ENCODE assay signal across 19 cellular contexts in the genomic region with DNA sequence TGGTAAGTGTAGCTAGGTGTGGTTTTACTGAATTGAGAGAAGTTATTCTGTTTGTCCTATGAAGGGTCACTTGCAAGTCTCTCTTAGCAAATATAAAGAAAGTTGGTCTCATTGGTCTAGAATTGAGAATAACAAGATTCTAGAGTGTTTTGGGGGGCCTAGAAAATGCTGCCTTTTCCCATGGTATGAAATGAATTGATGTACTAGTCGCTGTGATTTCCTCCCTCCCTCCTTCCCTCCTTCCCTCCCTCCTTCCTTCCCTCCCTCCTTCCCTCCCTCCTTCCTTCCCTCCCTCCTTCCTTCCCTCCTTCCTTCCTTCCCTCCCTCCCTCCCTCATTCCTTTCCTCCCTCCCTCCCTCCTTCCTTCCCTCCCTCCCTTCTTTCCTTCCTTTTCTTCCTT.
DNase-seq lines count a peak whose midpoint lies in the region; ATAC-seq, FAIRE-seq and TF ChIP-seq lines count a peak whose summit lies in the region.
"Had no signal": no experiment of that assay in that cellular context is flagged by ENCODE, and none has a peak within 500 bp of the region (broad histone marks: within the 10 kb centered on the region; RNA-seq: fewer than 3 reads in every experiment).

No MANE protein-coding gene starts in this region.

- H3K9me3 ChIP-seq in HepG2 (ENCODE audit: low read length) = no peaks in the 10 kb centered on the region
- H3K9me3 ChIP-seq in right lobe of liver = no peaks in the 10 kb centered on the region
- H3K9me3 ChIP-seq in IMR-90 (ENCODE audit: control insufficient read depth, insufficient read depth, low read length) = peaks cover 4% of the 10 kb centered on the region; the same call in 1 of the 2 replicates
- no peaks in the 10 kb centered on the region for H3K9me3 ChIP-seq in neural progenitor cell (ENCODE audit: low read depth)

- no peaks in the 10 kb centered on the region for H3K4me1 ChIP-seq in HepG2 (ENCODE audit: insufficient read depth, low read length)
- H3K4me1 ChIP-seq in right lobe of liver = no peaks in the 10 kb centered on the region
- peaks cover 3% of the 10 kb centered on the region; the same call in 1 of the 2 replicates for H3K4me1 ChIP-seq in IMR-90 (ENCODE audit: control insufficient read depth, insufficient read depth, low read length)
- peaks cover 13% of the 10 kb centered on the region for H3K4me1 ChIP-seq in neural progenitor cell
- H3K4me1 ChIP-seq: Caco-2 had no signal

- H3K56ac ChIP-seq in IMR-90 (ENCODE audit: extremely low read depth, insufficient read depth, low read length) = no peak overlapping the region

- H3K14ac ChIP-seq in IMR-90 (replicated peaks; ENCODE audit: low read depth, low read length) = no peak overlapping the region

- no peak overlapping the region for H2AK9ac ChIP-seq in IMR-90 (replicated peaks; ENCODE audit: low read depth, low read length, poor library complexity)

- H3K4me3 ChIP-seq in HepG2 (replicated peaks in 1 of 3; ENCODE audit: insufficient read depth in 1 of 3, low read depth in 2 of 3, low read length in 3 of 3) (no peak overlapping the region), right lobe of liver (no peak overlapping the region), IMR-90 (ENCODE audit: insufficient read depth, low read depth, low read length) (no peak overlapping the region), neural progenitor cell (no peak overlapping the region)
- H3K4me3 ChIP-seq: GM12878, GM23338 had no signal

- peaks cover 2% of the 10 kb centered on the region for H3K27me3 Mint-ChIP-seq in neural progenitor cell (ENCODE audit: insufficient read depth, low read depth)

- TF ChIP-seq POLR2A in HepG2 (IDR thresholded peaks at IDR 0.05; ENCODE audit: insufficient read depth in 1 of 2, low read depth in 2 of 2, low read length in 2 of 2) (no peak), right lobe of liver (IDR thresholded peaks at IDR 0.05) (no peak), IMR-90 (IDR thresholded peaks at IDR 0.05; ENCODE audit: low read depth, low read length) (no peak)

- no peak overlapping the region for H3K23ac ChIP-seq in IMR-90 (ENCODE audit: low read depth, low read length)

- no peaks in the 10 kb centered on the region for H3K79me1 ChIP-seq in IMR-90 (ENCODE audit: low read depth in 1 of 2, low read length in 2 of 2)

- H3K79me2 ChIP-seq in HepG2 (ENCODE audit: insufficient read depth, low read length) = no peaks in the 10 kb centered on the region
- no peaks in the 10 kb centered on the region for H3K79me2 ChIP-seq in neural progenitor cell (ENCODE audit: low read depth)

- H3K27ac ChIP-seq in HepG2 (ENCODE audit: extremely low read length, insufficient read depth, low read length) (no peak overlapping the region), right lobe of liver (no peak overlapping the region), IMR-90 (ENCODE audit: insufficient read depth, low read length) (no peak overlapping the region; the same call in 1 of the 2 replicates), neural progenitor cell (no peak overlapping the region)
- H3K27ac ChIP-seq: 22Rv1 had no signal

- TF ChIP-seq RAD21 in HepG2 (CRISPR knock-in tag; IDR thresholded peaks at IDR 0.05) (no peak), IMR-90 (IDR thresholded peaks at IDR 0.05; ENCODE audit: low read length) (no peak)

- BruUV-seq in HepG2 (replicated peaks; lab: Mats Ljungman, UMichigan) (no TSS peak), IMR-90 (replicated peaks; lab: Mats Ljungman, UMichigan) (no TSS peak)

- in situ Hi-C loops in HepG2 (cut with HindIII; ENCODE audit: extremely low pct_ligation_motif_present, low pct_unique_long_range_greater_than_20kb) (no loop called here), IMR-90 (cut with MboI; ENCODE audit: low sequenced_read_pairs) (no loop called here)

- H2BK120ac ChIP-seq in IMR-90 (ENCODE audit: low read depth, low read length) = no peak overlapping the region

- peaks cover 9% of the 10 kb centered on the region for H3K4me1 Mint-ChIP-seq in neural progenitor cell

- peak overlapping the region; percentile 93 for H3K18ac ChIP-seq in IMR-90 (ENCODE audit: low read depth, low read length)

- H3K9me3 Mint-ChIP-seq in neural progenitor cell = peaks cover 17% of the 10 kb centered on the region
- H3K9me3 Mint-ChIP-seq: CD8-positive, alpha-beta T cell; GM23338 had no signal

- H3K4me2 ChIP-seq in HepG2 (ENCODE audit: low read depth, low read length) (no peak overlapping the region), IMR-90 (ENCODE audit: low read depth, low read length) (peak overlapping the region; percentile 75), neural progenitor cell (peak overlapping the region; percentile 55)
- H3K4me2 ChIP-seq: GM23338 had no signal

- no peak overlapping the region for H2BK15ac ChIP-seq in IMR-90 (ENCODE audit: low read depth, low read length)

- peaks cover 3% of the 10 kb centered on the region for H3F3A ChIP-seq in neural progenitor cell (ENCODE audit: low read depth)

- H2AK5ac ChIP-seq in IMR-90 (ENCODE audit: low read depth, low read length) = no peak overlapping the region

- FAIRE-seq in HepG2 (lab: Jason Lieb, UNC) = no peak
- FAIRE-seq: A204.1, GM12878, GM18507 had no signal

- dilution Hi-C loops in IMR-90 (cut with HindIII; ENCODE audit: low sequenced_read_pairs, unreplicated experiment) = no loop called here

- peak overlapping the region; percentile 32; the same call in 1 of the 2 replicates for H2BK20ac ChIP-seq in IMR-90 (ENCODE audit: low read depth, low read length)

- POLR2A ChIA-PET in HepG2 (lab: Yijun Ruan, JAX) (no interaction called here), IMR-90 (lab: Charles Lee; ENCODE audit: unreplicated experiment) (no interaction called here)

- H3K9me1 ChIP-seq in IMR-90 (ENCODE audit: insufficient read depth, low read length) = no peaks in the 10 kb centered on the region

- no peak overlapping the region for H2AFZ ChIP-seq in HepG2 (ENCODE audit: low read length)
- H2AFZ ChIP-seq in IMR-90 (replicated peaks; ENCODE audit: low read length, poor library complexity) = no peak overlapping the region
- H2AFZ ChIP-seq in neural progenitor cell (replicated peaks) = no peak overlapping the region

- no peak overlapping the region for H4K8ac ChIP-seq in IMR-90 (ENCODE audit: low read depth in 2 of 2, low read length in 2 of 2)

- no peak overlapping the region for H2BK5ac ChIP-seq in IMR-90 (ENCODE audit: low read depth, low read length, poor library complexity, severe bottlenecking)

- no peak overlapping the region for H3K27ac Mint-ChIP-seq in neural progenitor cell
- H3K27ac Mint-ChIP-seq: CD8-positive, alpha-beta T cell; H9 had no signal

- DNase-seq in HepG2 (ENCODE audit: low spot score) (no peak), right lobe of liver (no peak), IMR-90 (no peak), neural progenitor cell (ENCODE audit: low spot score) (no peak), posterior vena cava (ENCODE audit: low spot score) (no peak), GM19238 (ENCODE audit: insufficient read length, low spot score) (no peak)
- DNase-seq: C1 segment of cervical spinal cord; Caco-2; CD8-positive, alpha-beta T cell; DMS79; GDM1; H9 had no signal

- H3K36me3 ChIP-seq in HepG2 (replicated peaks in 1 of 2; ENCODE audit: control insufficient read depth in 1 of 2, insufficient read depth in 2 of 2, low read length in 2 of 2) (no peaks in the 10 kb centered on the region), right lobe of liver (no peaks in the 10 kb centered on the region), IMR-90 (ENCODE audit: control insufficient read depth, insufficient read depth, low read length) (no peaks in the 10 kb centered on the region), neural progenitor cell (no peaks in the 10 kb centered on the region)

- intact Hi-C loops in HepG2 (cut with micrococcal nuclease; ENCODE audit: unreplicated experiment) = no loop called here
- intact Hi-C loops in right lobe of liver (cut with DNase I) = no loop called here
- intact Hi-C loops in IMR-90 (cut with micrococcal nuclease) = no loop called here
- intact Hi-C loops in posterior vena cava (cut with DNase I) = no loop called here

- TF ChIP-seq EP300 in HepG2 (IDR thresholded peaks at IDR 0.05; ENCODE audit: low read depth in 2 of 2, low read length in 2 of 2) (no peak), HepG2 (CRISPR knock-in tag; IDR thresholded peaks at IDR 0.05; ENCODE audit: borderline replicate concordance) (no peak)

- H3K36me3 Mint-ChIP-seq in neural progenitor cell = peaks cover 2% of the 10 kb centered on the region
- H3K36me3 Mint-ChIP-seq: CD8-positive, alpha-beta T cell had no signal

- H3K9ac ChIP-seq in HepG2 (ENCODE audit: insufficient read depth, low read depth, low read length) (no peak overlapping the region), IMR-90 (ENCODE audit: low read depth, low read length) (no peak overlapping the region), neural progenitor cell (no peak overlapping the region)

- no peak overlapping the region for H4K91ac ChIP-seq in IMR-90 (ENCODE audit: insufficient read depth, low read depth, low read length)

- CTCF ChIA-PET in HepG2 (lab: Yijun Ruan, JAX; ENCODE audit: low intra/inter-chr PET ratio, low total read pairs) (no interaction called here), IMR-90 (lab: Yijun Ruan, JAX) (interaction anchor here (0.7 to 1.7 kb wide), 4 partner anchors 11 to 90 kb away, joined by 3 to 5 read pairs (median 3); no protein-coding TSS in a partner anchor)

- peaks cover 0 to 3% of the 10 kb centered on the region in 2 experiments; a peak in 1 of 5 replicates for H3K27me3 ChIP-seq in HepG2 (ENCODE audit: control insufficient read depth in 1 of 2, insufficient read depth in 2 of 2, low read length in 2 of 2)
- H3K27me3 ChIP-seq in right lobe of liver = no peaks in the 10 kb centered on the region
- no peaks in the 10 kb centered on the region for H3K27me3 ChIP-seq in IMR-90 (ENCODE audit: control insufficient read depth, insufficient read depth, low read length)
- H3K27me3 ChIP-seq in neural progenitor cell = no peaks in the 10 kb centered on the region

- 35% methylated on average over 1 of the region's 1 CpG for WGBS in HepG2 (ENCODE audit: low lambda C conversion rate)
- 67% methylated on average over 1 of the region's 1 CpG for WGBS in right lobe of liver (ENCODE audit: insufficient coverage, low coverage, low lambda C conversion rate, missing lambda C conversion rate)
- WGBS in IMR-90 (ENCODE audit: extremely low coverage in 2 of 2, insufficient read length in 1 of 2), 2 experiments = no CpG with 5 or more reads among the region's 1 CpG

- TF ChIP-seq CTCF in HepG2 (CRISPR knock-in tag; IDR thresholded peaks at IDR 0.05) (no peak), right lobe of liver (IDR thresholded peaks at IDR 0.05) (no peak), IMR-90 (conservative IDR thresholded peaks at IDR 0.05; ENCODE audit: low read depth, low read length) (no peak), neural progenitor cell (IDR thresholded peaks at IDR 0.05) (no peak)

- peak overlapping the region; percentile 77 for H4K5ac ChIP-seq in IMR-90 (ENCODE audit: low read depth, low read length)

- ATAC-seq in HepG2 (no peak), right lobe of liver (no peak), IMR-90 (ENCODE audit: low read depth) (peak; percentile 31; the same call in 1 of the 2 replicates), HG03135 (IDR thresholded peaks at IDR 0.05; ENCODE audit: unreplicated experiment) (no peak)
- ATAC-seq: CD8-positive, alpha-beta T cell; GM12878; HCT116 had no signal

- no peak overlapping the region for H3K4me3 Mint-ChIP-seq in neural progenitor cell
- H3K4me3 Mint-ChIP-seq: CD8-positive, alpha-beta T cell; GM23338; H9 had no signal

- H3K4ac ChIP-seq in IMR-90 (ENCODE audit: low read depth, low read length) = no peak overlapping the region

- no peaks in the 10 kb centered on the region for H4K20me1 ChIP-seq in HepG2 (ENCODE audit: insufficient read depth, low read length)
- no peaks in the 10 kb centered on the region for H4K20me1 ChIP-seq in IMR-90 (ENCODE audit: insufficient read depth, low read length)
- no peaks in the 10 kb centered on the region for H4K20me1 ChIP-seq in neural progenitor cell (ENCODE audit: low read depth)
